In genomic region chrX:100363926-100364325, GRCh38 we compare ENCODE assay signal across 16 cellular contexts. TPM values are rescaled to one million over a fixed set of nuclear protein-coding genes. Genes with fewer than 3 reads are reported as not detected.
"Had no signal": no experiment of that assay in that cellular context is flagged by ENCODE, and none has a peak within 500 bp of the region (broad histone marks: within the 10 kb centered on the region; RNA-seq: fewer than 3 reads in every experiment).

No MANE protein-coding gene starts in this region.

- ATAC-seq: activated CD8-positive, alpha-beta memory T cell treated with anti-CD3 and anti-CD28 coated beads, Interleukin-2, amount 10 ng/mL, durations not matched to agents 7 days and 5 days; left cardiac atrium; sciatic nerve; upper lobe of right lung had no signal

- H3K4me1 Mint-ChIP-seq: activated B cell treated with CpG ODN at 0.5 μM for 24 hours; activated CD4-positive, alpha-beta memory T cell treated with anti-CD3 and anti-CD28 coated beads, Interleukin-2, amount 10 ng/mL, durations not matched to agents 7 days and 5 days; activated CD8-positive, alpha-beta memory T cell treated with anti-CD3 and anti-CD28 coated beads, Interleukin-2, amount 10 ng/mL, durations not matched to agents 7 days and 5 days had no signal

- H3K4me3 Mint-ChIP-seq: activated B cell treated with CpG ODN at 0.5 μM for 24 hours; activated CD4-positive, alpha-beta memory T cell treated with anti-CD3 and anti-CD28 coated beads, Interleukin-2, amount 10 ng/mL, durations not matched to agents 7 days and 5 days; activated CD8-positive, alpha-beta memory T cell treated with anti-CD3 and anti-CD28 coated beads, Interleukin-2, amount 10 ng/mL, durations not matched to agents 7 days and 5 days; activated naive CD8-positive, alpha-beta T cell; dendritic cell treated with granulocyte-macrophage colony-stimulating factor and Interleukin-4, amounts not matched to agents 40 ng/mL and 50 ng/mL, for 4 days; nephron had no signal

- DNase-seq: activated B cell treated with CpG ODN at 0.5 μM for 24 hours; activated CD4-positive, alpha-beta memory T cell treated with anti-CD3 and anti-CD28 coated beads, Interleukin-2, amount 10 ng/mL, durations not matched to agents 7 days and 5 days; activated CD4-positive, alpha-beta T cell treated with anti-CD3 and anti-CD28 coated beads for 4 hours; activated CD8-positive, alpha-beta memory T cell treated with anti-CD3 and anti-CD28 coated beads, Interleukin-2, amount 10 ng/mL, durations not matched to agents 7 days and 5 days; effector memory CD4-positive, alpha-beta T cell; esophagus squamous epithelium; left cardiac atrium; midbrain; stimulated activated naive CD4-positive, alpha-beta T cell; upper lobe of right lung had no signal

- H3K27ac ChIP-seq: cardiac muscle cell, esophagus squamous epithelium, upper lobe of right lung had no signal

- H3K4me1 ChIP-seq: esophagus squamous epithelium, upper lobe of right lung had no signal

- H3K27me3 Mint-ChIP-seq: activated B cell treated with CpG ODN at 0.5 μM for 24 hours; activated CD4-positive, alpha-beta memory T cell treated with anti-CD3 and anti-CD28 coated beads, Interleukin-2, amount 10 ng/mL, durations not matched to agents 7 days and 5 days; activated CD8-positive, alpha-beta memory T cell treated with anti-CD3 and anti-CD28 coated beads, Interleukin-2, amount 10 ng/mL, durations not matched to agents 7 days and 5 days; activated naive CD8-positive, alpha-beta T cell; dendritic cell treated with granulocyte-macrophage colony-stimulating factor and Interleukin-4, amounts not matched to agents 40 ng/mL and 50 ng/mL, for 4 days; progenitor cell of endocrine pancreas had no signal

- H3K27me3 ChIP-seq: cardiac muscle cell, esophagus squamous epithelium, upper lobe of right lung had no signal

- H3K36me3 Mint-ChIP-seq: activated CD8-positive, alpha-beta memory T cell treated with anti-CD3 and anti-CD28 coated beads, Interleukin-2, amount 10 ng/mL, durations not matched to agents 7 days and 5 days; activated naive CD8-positive, alpha-beta T cell had no signal

- H3K4me3 ChIP-seq: cardiac muscle cell, esophagus squamous epithelium, upper lobe of right lung had no signal

- H3K9me3 ChIP-seq: esophagus squamous epithelium, upper lobe of right lung had no signal

- H3K9me3 Mint-ChIP-seq: activated B cell treated with CpG ODN at 0.5 μM for 24 hours; activated CD4-positive, alpha-beta memory T cell treated with anti-CD3 and anti-CD28 coated beads, Interleukin-2, amount 10 ng/mL, durations not matched to agents 7 days and 5 days; dendritic cell treated with granulocyte-macrophage colony-stimulating factor and Interleukin-4, amounts not matched to agents 40 ng/mL and 50 ng/mL, for 4 days; nephron had no signal

- H3K27ac Mint-ChIP-seq: activated B cell treated with CpG ODN at 0.5 μM for 24 hours; activated CD4-positive, alpha-beta memory T cell treated with anti-CD3 and anti-CD28 coated beads, Interleukin-2, amount 10 ng/mL, durations not matched to agents 7 days and 5 days; activated CD8-positive, alpha-beta memory T cell treated with anti-CD3 and anti-CD28 coated beads, Interleukin-2, amount 10 ng/mL, durations not matched to agents 7 days and 5 days; activated naive CD8-positive, alpha-beta T cell; dendritic cell treated with granulocyte-macrophage colony-stimulating factor and Interleukin-4, amounts not matched to agents 40 ng/mL and 50 ng/mL, for 4 days; progenitor cell of endocrine pancreas had no signal

- H3K36me3 ChIP-seq: cardiac muscle cell, esophagus squamous epithelium, upper lobe of right lung had no signal

RNA-seq across cellular contexts. Expression of gene PCDH19, which starts 46.1 kb away (rescaled TPM):
- total RNA-seq: activated B cell treated with CpG ODN at 0.5 μM for 24 hours; activated CD4-positive, alpha-beta memory T cell treated with anti-CD3 and anti-CD28 coated beads, Interleukin-2, amount 10 ng/mL, durations not matched to agents 7 days and 5 days; activated CD8-positive, alpha-beta memory T cell treated with anti-CD3 and anti-CD28 coated beads, Interleukin-2, amount 10 ng/mL, durations not matched to agents 7 days and 5 days had no signal
